ENCODE assay signal across 1 cellular context in genomic region chr7:128874140-128875031, GRCh38.
TF ChIP-seq lines count a peak whose summit lies in the region.

No MANE protein-coding gene starts in this region.

TF ChIP-seq in HepG2, 621 proteins besides CTCF, POLR2A, EP300 and RAD21 (continued from another document and continues in another):
- TF ChIP-seq ZNF687 (CRISPR knock-in tag; IDR thresholded peaks at IDR 0.05) (peak; percentile 64; the same call in 1 of the 2 replicates), ZNF512B (CRISPR knock-in tag; IDR thresholded peaks at IDR 0.05; ENCODE audit: borderline replicate concordance) (no peak), ZKSCAN5 (CRISPR knock-in tag; IDR thresholded peaks at IDR 0.05) (no peak), ZBTB7B (CRISPR knock-in tag; IDR thresholded peaks at IDR 0.05) (no peak), MXI1 (IDR thresholded peaks at IDR 0.05; ENCODE audit: borderline replicate concordance, low read depth, low read length) (no peak), ZNF780A (CRISPR knock-in tag; IDR thresholded peaks at IDR 0.05) (no peak), GABPB1 (CRISPR knock-in tag; IDR thresholded peaks at IDR 0.05) (no peak), TRAFD1 (CRISPR knock-in tag; IDR thresholded peaks at IDR 0.05; ENCODE audit: borderline replicate concordance) (no peak), HMG20A (CRISPR knock-in tag; IDR thresholded peaks at IDR 0.05; ENCODE audit: borderline replicate concordance) (no peak), REST (IDR thresholded peaks at IDR 0.05; ENCODE audit: borderline replicate concordance in 1 of 2, low read depth in 1 of 2, low read length in 2 of 2) (no peak), ZMAT5 (CRISPR knock-in tag; IDR thresholded peaks at IDR 0.05; ENCODE audit: borderline replicate concordance, low read depth) (no peak), ZNF414 (CRISPR knock-in tag; IDR thresholded peaks at IDR 0.05) (no peak), TAF15 (IDR thresholded peaks at IDR 0.05; ENCODE audit: low read depth, low read length, poor library complexity, severe bottlenecking) (no peak), PHF5A (CRISPR knock-in tag; IDR thresholded peaks at IDR 0.05; ENCODE audit: low read depth, unreplicated experiment) (no peak), ZNF513 (CRISPR knock-in tag; conservative IDR thresholded peaks at IDR 0.05) (no peak), ZNF10 (CRISPR knock-in tag; IDR thresholded peaks at IDR 0.05; ENCODE audit: borderline replicate concordance, low read depth) (no peak), ZNF782 (CRISPR knock-in tag; IDR thresholded peaks at IDR 0.05; ENCODE audit: borderline replicate concordance) (no peak), BRCA1 (CRISPR knock-in tag; IDR thresholded peaks at IDR 0.05) (no peak), ELF1 (CRISPR knock-in tag; IDR thresholded peaks at IDR 0.05) (no peak), ZMYM4 (CRISPR knock-in tag; IDR thresholded peaks at IDR 0.05) (no peak), PPARG (CRISPR knock-in tag; conservative IDR thresholded peaks at IDR 0.05) (no peak), NFATC3 (CRISPR knock-in tag; IDR thresholded peaks at IDR 0.05) (no peak), KDM4B (CRISPR knock-in tag; IDR thresholded peaks at IDR 0.05) (no peak), GABPA (IDR thresholded peaks at IDR 0.05; ENCODE audit: low read depth, low read length) (no peak), GABPA (CRISPR knock-in tag; IDR thresholded peaks at IDR 0.05; ENCODE audit: low read depth) (no peak), SAFB2 (CRISPR knock-in tag; IDR thresholded peaks at IDR 0.05; ENCODE audit: borderline replicate concordance, low read depth) (no peak), KDM1A (CRISPR knock-in tag; IDR thresholded peaks at IDR 0.05) (no peak), ZNF672 (CRISPR knock-in tag; IDR thresholded peaks at IDR 0.05) (no peak), ZSCAN29 (CRISPR knock-in tag; conservative IDR thresholded peaks at IDR 0.05) (no peak), PRDM10 (CRISPR knock-in tag; IDR thresholded peaks at IDR 0.05; ENCODE audit: low read depth) (no peak), ZNF589 (CRISPR knock-in tag; conservative IDR thresholded peaks at IDR 0.05) (no peak), ZNF550 (CRISPR knock-in tag; IDR thresholded peaks at IDR 0.05; ENCODE audit: borderline replicate concordance) (no peak), ZNF20 (CRISPR knock-in tag; IDR thresholded peaks at IDR 0.05) (no peak), TOE1 (CRISPR knock-in tag; IDR thresholded peaks at IDR 0.05) (no peak), ZBTB2 (CRISPR knock-in tag; IDR thresholded peaks at IDR 0.05; ENCODE audit: low read depth) (no peak), MIER3 (CRISPR knock-in tag; IDR thresholded peaks at IDR 0.05; ENCODE audit: borderline replicate concordance) (0 out of 2 replicates have a peak, but pooled peaks have one; percentile 21), SUZ12 (IDR thresholded peaks at IDR 0.05; ENCODE audit: low read depth, low read length) (no peak), SMARCC2 (IDR thresholded peaks at IDR 0.05) (no peak), THYN1 (CRISPR knock-in tag; IDR thresholded peaks at IDR 0.05; ENCODE audit: borderline replicate concordance, low read depth) (no peak), HOXA3 (CRISPR knock-in tag; IDR thresholded peaks at IDR 0.05) (peak; percentile 22; the same call in 1 of the 2 replicates), ELF3 (CRISPR knock-in tag; IDR thresholded peaks at IDR 0.05) (no peak)
